1 cellular context compared by ENCODE assay signal in genomic region chrX:123959281-123960063, GRCh38.
TF ChIP-seq lines count a peak whose summit lies in the region.

No MANE protein-coding gene starts in this region.

TF ChIP-seq in HEK293, 187 proteins besides CTCF, POLR2A, EP300 and RAD21 (continued from another document):
- TF ChIP-seq ZBTB48 (tag by site-specific recombination; IDR thresholded peaks at IDR 0.05) (peak; percentile 49; the same call in 1 of the 2 replicates), ZNF561 (tag by site-specific recombination; IDR thresholded peaks at IDR 0.05; ENCODE audit: borderline replicate concordance) (peak; percentile 84), ZNF600 (tag by site-specific recombination; IDR thresholded peaks at IDR 0.05) (peak; percentile 75), SP2 (tag by site-specific recombination; IDR thresholded peaks at IDR 0.05) (peak; percentile 61), ZBTB11 (tag by site-specific recombination; conservative IDR thresholded peaks at IDR 0.05; ENCODE audit: low read depth) (peak; percentile 11; the same call in 1 of the 2 replicates)
- TF ChIP-seq, protein P1, sequence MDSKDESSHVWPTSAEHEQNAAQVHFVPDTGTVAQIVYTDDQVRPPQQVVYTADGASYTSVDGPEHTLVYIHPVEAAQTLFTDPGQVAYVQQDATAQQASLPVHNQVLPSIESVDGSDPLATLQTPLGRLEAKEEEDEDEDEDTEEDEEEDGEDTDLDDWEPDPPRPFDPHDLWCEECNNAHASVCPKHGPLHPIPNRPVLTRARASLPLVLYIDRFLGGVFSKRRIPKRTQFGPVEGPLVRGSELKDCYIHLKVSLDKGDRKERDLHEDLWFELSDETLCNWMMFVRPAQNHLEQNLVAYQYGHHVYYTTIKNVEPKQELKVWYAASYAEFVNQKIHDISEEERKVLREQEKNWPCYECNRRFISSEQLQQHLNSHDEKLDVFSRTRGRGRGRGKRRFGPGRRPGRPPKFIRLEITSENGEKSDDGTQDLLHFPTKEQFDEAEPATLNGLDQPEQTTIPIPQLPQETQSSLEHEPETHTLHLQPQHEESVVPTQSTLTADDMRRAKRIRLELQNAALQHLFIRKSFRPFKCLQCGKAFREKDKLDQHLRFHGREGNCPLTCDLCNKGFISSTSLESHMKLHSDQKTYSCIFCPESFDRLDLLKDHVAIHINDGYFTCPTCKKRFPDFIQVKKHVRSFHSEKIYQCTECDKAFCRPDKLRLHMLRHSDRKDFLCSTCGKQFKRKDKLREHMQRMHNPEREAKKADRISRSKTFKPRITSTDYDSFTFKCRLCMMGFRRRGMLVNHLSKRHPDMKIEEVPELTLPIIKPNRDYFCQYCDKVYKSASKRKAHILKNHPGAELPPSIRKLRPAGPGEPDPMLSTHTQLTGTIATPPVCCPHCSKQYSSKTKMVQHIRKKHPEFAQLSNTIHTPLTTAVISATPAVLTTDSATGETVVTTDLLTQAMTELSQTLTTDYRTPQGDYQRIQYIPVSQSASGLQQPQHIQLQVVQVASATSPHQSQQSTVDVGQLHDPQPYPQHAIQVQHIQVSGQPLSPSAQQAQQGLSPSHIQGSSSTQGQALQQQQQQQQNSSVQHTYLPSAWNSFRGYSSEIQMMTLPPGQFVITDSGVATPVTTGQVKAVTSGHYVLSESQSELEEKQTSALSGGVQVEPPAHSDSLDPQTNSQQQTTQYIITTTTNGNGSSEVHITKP (tag by site-specific recombination; IDR thresholded peaks at IDR 0.05) = peak; percentile 95
